In the genomic region with DNA sequence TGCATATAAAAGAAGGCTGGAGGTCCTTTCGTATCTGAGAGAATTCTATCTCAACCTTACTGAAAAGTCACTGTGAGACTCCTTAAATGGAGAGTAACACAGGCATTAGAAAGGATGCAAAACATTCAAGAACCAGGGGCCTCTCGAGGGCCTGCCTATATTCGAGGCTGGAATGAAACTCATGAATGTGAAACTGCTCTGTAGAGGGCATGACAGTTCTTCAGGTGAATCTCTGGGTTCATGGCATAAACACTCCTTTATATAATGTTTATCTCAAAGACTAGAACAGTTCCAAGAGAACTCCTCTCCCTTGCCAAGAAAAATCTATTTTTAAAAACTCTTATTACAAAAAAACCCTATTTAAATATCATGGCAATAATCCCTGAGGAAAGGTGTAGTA, we compare ENCODE assay signal across 15 cellular contexts.
"Had no signal": no experiment of that assay in that cellular context is flagged by ENCODE, and none has a peak within 500 bp of the region (broad histone marks: within the 10 kb centered on the region; RNA-seq: fewer than 3 reads in every experiment).

No MANE protein-coding gene starts in this region.

- ATAC-seq: activated CD8-positive, alpha-beta T cell treated with anti-CD3 and anti-CD28 coated beads, Interleukin-2, amount 10 ng/mL, durations not matched to agents 7 days and 5 days had no signal

- H3K4me1 ChIP-seq: neural progenitor cell had no signal

- DNase-seq: activated B cell treated with CpG ODN at 0.5 μM for 24 hours; activated CD4-positive, alpha-beta T cell treated with anti-CD3 and anti-CD28 coated beads for 48 hours; activated CD8-positive, alpha-beta memory T cell treated with anti-CD3 and anti-CD28 coated beads, Interleukin-2, amount 50 U/mL, for 4 hours; activated CD8-positive, alpha-beta T cell treated with anti-CD3 and anti-CD28 coated beads, Interleukin-2, amount 10 ng/mL, durations not matched to agents 7 days and 5 days; activated gamma-delta T cell treated with Interleukin-2 at 50 U/mL for 16 hours; activated T-cell treated with anti-CD3 and anti-CD28 coated beads, Interleukin-2, amount 50 U/mL, for 48 hours; amniotic stem cell; cortex of kidney; effector CD4-positive, alpha-beta T cell; foreskin melanocyte; ovary; stimulated activated CD4-positive, alpha-beta T cell treated with anti-CD3 and anti-CD28 coated beads, Interleukin-1b, Interleukin-23, amount 100 ng/mL, for 48 hours; T-helper 2 cell had no signal

- H3K27ac ChIP-seq: neural progenitor cell, ovary, thoracic aorta had no signal

- H3K27me3 ChIP-seq: neural progenitor cell, ovary had no signal

- H3K9me3 ChIP-seq: ovary, thoracic aorta had no signal

- H3K4me3 ChIP-seq: neural progenitor cell, ovary, thoracic aorta had no signal

- H3K36me3 ChIP-seq: neural progenitor cell, ovary, thoracic aorta had no signal
